In the genomic region with DNA sequence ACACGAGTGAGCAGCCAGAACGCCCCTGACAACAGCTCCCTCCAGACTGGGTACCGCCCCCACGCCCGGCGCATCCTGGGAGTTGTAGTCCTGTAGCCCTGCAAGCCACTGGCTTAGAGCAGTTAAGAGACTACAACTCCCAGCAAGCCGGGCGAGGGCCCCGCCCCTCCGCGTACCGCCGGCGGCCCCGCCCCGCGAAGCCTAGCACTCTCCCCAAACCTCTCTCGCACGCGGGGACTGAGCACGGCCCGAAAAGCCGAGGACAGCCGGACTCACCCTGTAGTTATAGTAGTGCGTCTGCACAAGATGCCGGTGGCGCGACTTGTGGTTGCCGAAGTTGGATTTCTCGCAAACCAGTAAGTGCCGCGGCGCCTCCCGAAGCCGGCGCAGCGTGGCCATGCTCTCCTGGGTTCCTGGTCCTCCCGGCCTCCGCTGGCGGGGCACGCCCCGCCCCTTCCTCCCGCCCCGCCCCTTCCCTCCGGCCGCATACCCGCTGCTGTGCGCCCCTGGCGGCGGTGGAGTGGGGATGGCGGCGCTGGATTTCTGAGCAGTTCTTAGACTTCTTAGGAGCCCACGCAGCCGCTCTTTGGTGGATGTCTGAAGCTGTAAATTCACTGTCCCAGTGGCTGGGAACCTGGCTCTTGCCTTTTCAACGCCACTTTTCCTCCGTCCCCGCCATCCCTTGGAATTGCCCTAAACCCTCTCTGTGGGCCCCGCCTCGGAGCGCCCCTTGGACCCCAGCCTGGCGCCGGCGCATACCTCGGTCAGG, we compare ENCODE assay signal across 8 cellular contexts. TPM values are rescaled to one million over a fixed set of nuclear protein-coding genes. Genes with fewer than 3 reads are reported as not detected.
A peak's percentile ranks its signal among the peaks of the same experiment; 100 is the strongest.
DNase-seq lines count a peak whose midpoint lies in the region; ATAC-seq and TF ChIP-seq lines count a peak whose summit lies in the region.

A gene with protein sequence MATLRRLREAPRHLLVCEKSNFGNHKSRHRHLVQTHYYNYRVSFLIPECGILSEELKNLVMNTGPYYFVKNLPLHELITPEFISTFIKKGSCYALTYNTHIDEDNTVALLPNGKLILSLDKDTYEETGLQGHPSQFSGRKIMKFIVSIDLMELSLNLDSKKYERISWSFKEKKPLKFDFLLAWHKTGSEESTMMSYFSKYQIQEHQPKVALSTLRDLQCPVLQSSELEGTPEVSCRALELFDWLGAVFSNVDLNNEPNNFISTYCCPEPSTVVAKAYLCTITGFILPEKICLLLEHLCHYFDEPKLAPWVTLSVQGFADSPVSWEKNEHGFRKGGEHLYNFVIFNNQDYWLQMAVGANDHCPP (minus strand): TSS at position 434 of the 769 bp plus-strand sequence. CDS start 35 bp downstream, at position 399.

- ATAC-seq in HG03439 (IDR thresholded peaks at IDR 0.05; ENCODE audit: unreplicated experiment) = peak; percentile 98

- peak within 1 kb of the TSS; percentile 91 for H3K27ac ChIP-seq in cingulate gyrus (ENCODE audit: low read depth, low read length)
- peak within 1 kb of the TSS; percentile 82 for H3K27ac ChIP-seq in layer of hippocampus (ENCODE audit: low read depth, low read length)

- peak within 1 kb of the TSS; percentile 73 for H3K4me3 ChIP-seq in BE2C (ENCODE audit: low read depth, low read length)

- TF ChIP-seq POLR2A in GM19193 (IDR thresholded peaks at IDR 0.05; ENCODE audit: extremely low read depth, insufficient read depth, insufficient read length) = peak; percentile 53

- DNase-seq in BE2C (peak; percentile 98), NCI-H510A (lab: John Stamatoyannopoulos, UW) (peak; percentile 81)
- peak; percentile 98 to 100 for DNase-seq in activated CD4-positive, alpha-beta T cell treated with anti-CD3 and anti-CD28 coated beads for 4 hours
- DNase-seq in stimulated activated CD4-positive, alpha-beta T cell treated with anti-CD3 and anti-CD28 coated beads, Interleukin-1b, Interleukin-23, amount 100 ng/mL, for 4 hours (ENCODE audit: low read depth in 2 of 2) = peak; percentile 97 to 99

- no peaks in the 10 kb centered on the region for H3K4me1 ChIP-seq in BE2C

- peak; percentile 77 for TF ChIP-seq CTCF in BE2C (IDR thresholded peaks at IDR 0.05; ENCODE audit: low read depth, low read length)

- H3K9me3 ChIP-seq in BE2C = no peaks in the 10 kb centered on the region

- H3K27me3 ChIP-seq in BE2C (no peaks in the 10 kb centered on the region), layer of hippocampus (ENCODE audit: control insufficient read depth, insufficient read depth, low read length) (no peaks in the 10 kb centered on the region)

- no peaks in the 10 kb centered on the region for H3K36me3 ChIP-seq in BE2C

RNA-seq across cellular contexts. Expression of the gene that starts here (rescaled TPM):
- 15.5 TPM for polyA plus RNA-seq in BE2C (2012; ENCODE audit: insufficient read depth, insufficient read length, low read depth)

Comparison
In these comparisons a context has a peak if more than half of its experiments do, and no peak if none do; other contexts are left out.
1. Peak in every context shown above with its lines: DNase-seq, ATAC-seq, H3K4me3 ChIP-seq and H3K27ac ChIP-seq.